16 cellular contexts compared by ENCODE assay signal in genomic region chr16:49500211-49500610, GRCh38.
DNase-seq lines count a peak whose midpoint lies in the region; TF ChIP-seq lines count a peak whose summit lies in the region.
"Had no signal": no experiment of that assay in that cellular context is flagged by ENCODE, and none has a peak within 500 bp of the region (broad histone marks: within the 10 kb centered on the region; RNA-seq: fewer than 3 reads in every experiment).

No MANE protein-coding gene starts in this region.

- no peak overlapping the region for H3K4me3 Mint-ChIP-seq in type B pancreatic cell
- H3K4me3 Mint-ChIP-seq: CD4-positive, alpha-beta T cell; H9 had no signal

- H2AFZ ChIP-seq in neuronal stem cell (ENCODE audit: low read length) (no peak overlapping the region), osteoblast (ENCODE audit: low read length) (no peak overlapping the region)

- no peak overlapping the region for H3K4me2 ChIP-seq in neuronal stem cell (ENCODE audit: insufficient read depth, low read length, poor library complexity, severe bottlenecking)
- H3K4me2 ChIP-seq in osteoblast (ENCODE audit: insufficient read depth, low read length) = no peak overlapping the region

- H3K36me3 ChIP-seq in left ventricle myocardium inferior (no peaks in the 10 kb centered on the region), neuronal stem cell (replicated peaks in 1 of 2; ENCODE audit: control insufficient read depth in 2 of 2, insufficient read depth in 2 of 2, low read length in 2 of 2) (peaks cover 0 to 34% of the 10 kb centered on the region in 2 donors), osteoblast (ENCODE audit: insufficient read depth, low read length) (no peaks in the 10 kb centered on the region)

- no peak overlapping the region for H4K8ac ChIP-seq in neuronal stem cell (ENCODE audit: low read depth, low read length)

- no CpG with 5 or more reads among the region's 3 CpGs for WGBS in neuronal stem cell (ENCODE audit: extremely low coverage in 2 of 2, insufficient read length in 2 of 2, insufficient replicate concordance in 1 of 2), 2 donors

- H3K4me3 ChIP-seq in left ventricle myocardium inferior = no peak overlapping the region
- no peak overlapping the region for H3K4me3 ChIP-seq in coronary artery
- H3K4me3 ChIP-seq in neuronal stem cell (ENCODE audit: low read length in 2 of 2) = no peak overlapping the region
- no peak overlapping the region for H3K4me3 ChIP-seq in osteoblast (ENCODE audit: insufficient read depth, low read length)

- H3K4ac ChIP-seq in neuronal stem cell (ENCODE audit: low read length) = no peak overlapping the region

- no peak overlapping the region for H2BK15ac ChIP-seq in neuronal stem cell (ENCODE audit: low read length)

- no peaks in the 10 kb centered on the region for H3K9me3 Mint-ChIP-seq in type B pancreatic cell
- H3K9me3 Mint-ChIP-seq: CD4-positive, alpha-beta T cell; H9 had no signal

- DNase-seq in cardiac septum (ENCODE audit: low spot score) = peak; percentile 35
- no peak for DNase-seq in left ventricle myocardium inferior
- peak; percentile 46 for DNase-seq in coronary artery (ENCODE audit: low spot score)
- DNase-seq in neuronal stem cell (ENCODE audit: low spot score) = no peak
- peak; percentile 42 for DNase-seq in type B pancreatic cell (ENCODE audit: extremely low spot score, unreplicated experiment)
- no peak for DNase-seq in osteoblast (ENCODE audit: insufficient read length, low spot score, missing footprints)
- DNase-seq in NOMO-1 treated with DMSO at 0.1 percent for 48 hours (lab: John Stamatoyannopoulos, UW; ENCODE audit: unreplicated experiment) = no peak
- no peak for DNase-seq in amniotic stem cell (lab: John Stamatoyannopoulos, UW)
- DNase-seq: 8988T; AML-193; C1 segment of cervical spinal cord; Calu3; CD4-positive, alpha-beta T cell; DMS 273 treated with DMSO at 0.1 percent for 48 hours; GOT3; H9 had no signal

- no peaks in the 10 kb centered on the region for H3K27me3 Mint-ChIP-seq in type B pancreatic cell
- H3K27me3 Mint-ChIP-seq: CD4-positive, alpha-beta T cell had no signal

- no peaks in the 10 kb centered on the region for H3K79me1 ChIP-seq in neuronal stem cell (ENCODE audit: low read depth, low read length)

- no peak overlapping the region for H3K27ac ChIP-seq in left ventricle myocardium inferior (replicated peaks)
- no peak overlapping the region for H3K27ac ChIP-seq in coronary artery
- H3K27ac ChIP-seq in neuronal stem cell (replicated peaks; ENCODE audit: low read length) = no peak overlapping the region
- H3K27ac ChIP-seq in osteoblast (ENCODE audit: low read depth, low read length) = no peak overlapping the region

- H2BK120ac ChIP-seq in neuronal stem cell (ENCODE audit: low read depth, low read length) = no peak overlapping the region

- H3K9ac ChIP-seq in neuronal stem cell (ENCODE audit: low read depth, low read length, poor library complexity) = no peak overlapping the region

- H2BK5ac ChIP-seq in neuronal stem cell (ENCODE audit: low read length) = no peak overlapping the region

- no peak overlapping the region for H3K27ac Mint-ChIP-seq in type B pancreatic cell
- H3K27ac Mint-ChIP-seq: CD4-positive, alpha-beta T cell had no signal

- H3K36me3 Mint-ChIP-seq in type B pancreatic cell = peaks cover 10% of the 10 kb centered on the region

- no peaks in the 10 kb centered on the region for H4K20me1 ChIP-seq in osteoblast (ENCODE audit: insufficient read depth, low read length)

- H3K18ac ChIP-seq in neuronal stem cell (ENCODE audit: low read length) = peak overlapping the region; percentile 11

- peaks cover 24% of the 10 kb centered on the region for H3K4me1 Mint-ChIP-seq in type B pancreatic cell (ENCODE audit: unreplicated experiment)

- no peaks in the 10 kb centered on the region for H3K79me2 ChIP-seq in osteoblast (ENCODE audit: insufficient read depth, low read length)

- peaks cover 8% of the 10 kb centered on the region for H3K27me3 ChIP-seq in left ventricle myocardium inferior (ENCODE audit: low read depth)
- no peaks in the 10 kb centered on the region for H3K27me3 ChIP-seq in neuronal stem cell (ENCODE audit: control insufficient read depth in 3 of 3, insufficient read depth in 3 of 3, low read depth in 1 of 3, low read length in 3 of 3)
- H3K27me3 ChIP-seq in osteoblast (ENCODE audit: insufficient read depth, low read length) = no peaks in the 10 kb centered on the region

- no peak overlapping the region for H3K14ac ChIP-seq in neuronal stem cell (ENCODE audit: low read length)

- H2BK12ac ChIP-seq in neuronal stem cell (ENCODE audit: low read length) = no peak overlapping the region

- no peak overlapping the region for H4K91ac ChIP-seq in neuronal stem cell (ENCODE audit: low read depth, low read length, poor library complexity)

- H3K9me3 ChIP-seq in left ventricle myocardium inferior (replicated peaks) (no peaks in the 10 kb centered on the region), neuronal stem cell (replicated peaks in 1 of 2; ENCODE audit: control insufficient read depth in 2 of 2, insufficient read depth in 1 of 2, low read depth in 1 of 2, low read length in 2 of 2) (no peaks in the 10 kb centered on the region), osteoblast (ENCODE audit: low read depth, low read length) (no peaks in the 10 kb centered on the region)

- H3K4me1 ChIP-seq in left ventricle myocardium inferior (no peaks in the 10 kb centered on the region), neuronal stem cell (ENCODE audit: control insufficient read depth in 2 of 2, insufficient read depth in 1 of 2, low read depth in 1 of 2, low read length in 2 of 2) (no peaks in the 10 kb centered on the region), osteoblast (ENCODE audit: insufficient read depth, low read length) (no peaks in the 10 kb centered on the region)

- H2AK5ac ChIP-seq in neuronal stem cell (ENCODE audit: low read depth, low read length) = no peak overlapping the region

- no peak overlapping the region for H3K23ac ChIP-seq in neuronal stem cell (ENCODE audit: low read depth, low read length, poor library complexity)

- no peak for TF ChIP-seq CTCF in left ventricle myocardium inferior (IDR thresholded peaks at IDR 0.05; ENCODE audit: borderline replicate concordance)
- no peak for TF ChIP-seq CTCF in coronary artery (IDR thresholded peaks at IDR 0.05)
- TF ChIP-seq CTCF in type B pancreatic cell (conservative IDR thresholded peaks at IDR 0.05) = no peak
- TF ChIP-seq CTCF in osteoblast (IDR thresholded peaks at IDR 0.05; ENCODE audit: extremely low read depth, low read depth, low read length) = no peak

- intact Hi-C loops in cardiac septum (cut with DNase I) = no loop called here
- intact Hi-C loops in left ventricle myocardium inferior (cut with micrococcal nuclease) = loop anchor here (10.0 kb wide), 1 partner anchor 95 kb away; no protein-coding TSS in a partner anchor

Comparison
In these comparisons a context has a peak if more than half of its experiments do, and no peak if none do; other contexts are left out.
1. DNase-seq: peak in cardiac septum (single experiment), coronary artery (single experiment) and type B pancreatic cell (single experiment); none in left ventricle myocardium inferior (single experiment), neuronal stem cell (single experiment), osteoblast (single experiment), NOMO-1 treated with DMSO at 0.1 percent for 48 hours (single experiment) and amniotic stem cell (single experiment).